Comparison of ENCODE assay signal across 1 cellular context in the genomic region with DNA sequence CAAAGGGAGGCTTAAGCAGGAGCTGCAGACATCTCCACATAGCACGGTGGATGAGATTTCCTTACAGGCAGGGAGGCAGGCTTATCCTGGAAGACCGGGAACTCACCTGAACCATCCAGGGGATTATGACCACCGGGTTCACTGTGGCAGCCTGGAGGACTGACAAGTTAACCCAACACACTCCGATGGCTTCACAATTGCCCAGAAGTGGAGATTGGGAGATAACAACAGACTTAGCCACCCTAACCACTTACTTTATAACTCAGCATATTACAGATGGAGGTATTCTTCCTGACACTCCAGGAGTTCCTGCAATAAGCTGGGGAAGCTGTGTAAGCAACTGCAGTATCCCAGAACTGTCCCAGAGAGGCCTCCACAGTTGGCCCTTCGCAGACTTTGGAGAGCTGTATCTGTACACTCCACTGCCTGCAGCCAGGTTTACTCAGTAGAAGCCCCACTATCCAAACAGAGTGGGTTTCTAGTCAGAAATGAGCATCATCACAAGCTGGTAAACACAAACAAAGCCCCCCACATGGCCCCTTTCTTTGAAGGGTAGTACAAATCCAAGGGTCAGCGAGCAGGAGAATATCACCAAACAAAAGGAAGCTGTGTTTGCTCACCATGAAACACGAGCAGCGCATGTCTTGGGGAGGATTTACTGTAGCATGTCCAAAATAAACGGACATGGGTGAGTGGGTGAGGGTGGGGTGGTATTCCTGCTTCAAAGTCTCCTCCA.
TF ChIP-seq lines count a peak whose summit lies in the region.

No MANE protein-coding gene starts in this region.

TF ChIP-seq in HepG2, 621 proteins besides CTCF, POLR2A, EP300 and RAD21 (continued from another document):
- TF ChIP-seq, protein P1, sequence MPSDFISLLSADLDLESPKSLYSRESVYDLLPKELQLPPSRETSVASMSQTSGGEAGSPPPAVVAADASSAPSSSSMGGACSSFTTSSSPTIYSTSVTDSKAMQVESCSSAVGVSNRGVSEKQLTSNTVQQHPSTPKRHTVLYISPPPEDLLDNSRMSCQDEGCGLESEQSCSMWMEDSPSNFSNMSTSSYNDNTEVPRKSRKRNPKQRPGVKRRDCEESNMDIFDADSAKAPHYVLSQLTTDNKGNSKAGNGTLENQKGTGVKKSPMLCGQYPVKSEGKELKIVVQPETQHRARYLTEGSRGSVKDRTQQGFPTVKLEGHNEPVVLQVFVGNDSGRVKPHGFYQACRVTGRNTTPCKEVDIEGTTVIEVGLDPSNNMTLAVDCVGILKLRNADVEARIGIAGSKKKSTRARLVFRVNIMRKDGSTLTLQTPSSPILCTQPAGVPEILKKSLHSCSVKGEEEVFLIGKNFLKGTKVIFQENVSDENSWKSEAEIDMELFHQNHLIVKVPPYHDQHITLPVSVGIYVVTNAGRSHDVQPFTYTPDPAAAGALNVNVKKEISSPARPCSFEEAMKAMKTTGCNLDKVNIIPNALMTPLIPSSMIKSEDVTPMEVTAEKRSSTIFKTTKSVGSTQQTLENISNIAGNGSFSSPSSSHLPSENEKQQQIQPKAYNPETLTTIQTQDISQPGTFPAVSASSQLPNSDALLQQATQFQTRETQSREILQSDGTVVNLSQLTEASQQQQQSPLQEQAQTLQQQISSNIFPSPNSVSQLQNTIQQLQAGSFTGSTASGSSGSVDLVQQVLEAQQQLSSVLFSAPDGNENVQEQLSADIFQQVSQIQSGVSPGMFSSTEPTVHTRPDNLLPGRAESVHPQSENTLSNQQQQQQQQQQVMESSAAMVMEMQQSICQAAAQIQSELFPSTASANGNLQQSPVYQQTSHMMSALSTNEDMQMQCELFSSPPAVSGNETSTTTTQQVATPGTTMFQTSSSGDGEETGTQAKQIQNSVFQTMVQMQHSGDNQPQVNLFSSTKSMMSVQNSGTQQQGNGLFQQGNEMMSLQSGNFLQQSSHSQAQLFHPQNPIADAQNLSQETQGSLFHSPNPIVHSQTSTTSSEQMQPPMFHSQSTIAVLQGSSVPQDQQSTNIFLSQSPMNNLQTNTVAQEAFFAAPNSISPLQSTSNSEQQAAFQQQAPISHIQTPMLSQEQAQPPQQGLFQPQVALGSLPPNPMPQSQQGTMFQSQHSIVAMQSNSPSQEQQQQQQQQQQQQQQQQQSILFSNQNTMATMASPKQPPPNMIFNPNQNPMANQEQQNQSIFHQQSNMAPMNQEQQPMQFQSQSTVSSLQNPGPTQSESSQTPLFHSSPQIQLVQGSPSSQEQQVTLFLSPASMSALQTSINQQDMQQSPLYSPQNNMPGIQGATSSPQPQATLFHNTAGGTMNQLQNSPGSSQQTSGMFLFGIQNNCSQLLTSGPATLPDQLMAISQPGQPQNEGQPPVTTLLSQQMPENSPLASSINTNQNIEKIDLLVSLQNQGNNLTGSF (CRISPR knock-in tag; IDR thresholded peaks at IDR 0.05): no peak
- no peak for TF ChIP-seq CBFB (CRISPR knock-in tag; IDR thresholded peaks at IDR 0.05)
